ENCODE assay signal across 9 cellular contexts in the genomic region with DNA sequence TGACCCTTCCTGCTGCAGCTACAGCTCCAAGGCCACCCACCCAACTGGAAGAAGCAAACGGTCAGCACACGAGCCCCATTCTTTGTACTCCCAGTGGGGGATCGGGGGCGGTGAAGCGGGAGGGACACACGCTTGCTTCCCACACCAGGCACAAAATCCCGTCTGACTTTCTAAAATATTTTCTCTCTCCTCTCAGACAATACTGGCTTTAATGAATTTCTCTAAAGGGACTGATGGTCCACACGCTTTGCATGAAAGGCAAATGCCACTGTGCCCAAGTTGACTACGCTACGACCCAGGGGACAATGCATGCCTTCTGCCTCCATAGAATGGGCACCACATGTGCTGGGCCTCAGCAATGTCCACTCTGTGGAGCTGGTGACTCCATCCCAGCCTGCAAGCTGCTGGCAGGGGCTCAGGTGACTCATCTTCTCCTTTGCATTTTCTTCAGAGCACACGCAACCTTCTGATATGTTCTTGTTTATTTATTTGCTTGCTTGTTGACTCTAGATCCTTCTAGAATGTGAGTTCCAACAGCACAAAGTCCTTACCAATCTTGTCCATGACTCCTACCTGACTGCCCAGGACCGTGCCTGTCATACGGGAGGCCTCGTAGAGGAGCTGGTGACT. TPM values are rescaled to one million over a fixed set of nuclear protein-coding genes. Genes with fewer than 3 reads are reported as not detected.
DNase-seq lines count a peak whose midpoint lies in the region; ATAC-seq and TF ChIP-seq lines count a peak whose summit lies in the region.
"Had no signal": no experiment of that assay in that cellular context is flagged by ENCODE, and none has a peak within 500 bp of the region (broad histone marks: within the 10 kb centered on the region; RNA-seq: fewer than 3 reads in every experiment).

No MANE protein-coding gene starts in this region.

- no peak overlapping the region for H3K4me3 ChIP-seq in astrocyte of the cerebellum (ENCODE audit: low read depth, low read length)
- peak overlapping the region in 1 of 4 donors; percentile 4 for H3K4me3 ChIP-seq in tibial nerve

- H3K27ac Mint-ChIP-seq in activated CD8-positive, alpha-beta memory T cell treated with anti-CD3 and anti-CD28 coated beads, Interleukin-2, amount 10 ng/mL, durations not matched to agents 7 days and 5 days: peak overlapping the region; percentile 25

- H3K9me3 ChIP-seq in tibial nerve: no peaks in the 10 kb centered on the region

- H3K4me3 Mint-ChIP-seq in activated CD8-positive, alpha-beta memory T cell treated with anti-CD3 and anti-CD28 coated beads, Interleukin-2, amount 10 ng/mL, durations not matched to agents 7 days and 5 days: no peak overlapping the region

- in situ Hi-C loops in astrocyte of the cerebellum (cut with HindIII; ENCODE audit: low sequenced_read_pairs): no loop called here

- TF ChIP-seq POLR2A in tibial nerve (IDR thresholded peaks at IDR 0.05): no peak

- TF ChIP-seq CTCF in astrocyte of the cerebellum (IDR thresholded peaks at IDR 0.05; ENCODE audit: low read depth, low read length, missing control alignments): no peak
- TF ChIP-seq CTCF in tibial nerve (IDR thresholded peaks at IDR 0.05): no peak

- no peaks in the 10 kb centered on the region for H3K27me3 ChIP-seq in tibial nerve

- no peak for ATAC-seq in activated CD8-positive, alpha-beta memory T cell treated with anti-CD3 and anti-CD28 coated beads, Interleukin-2, amount 10 ng/mL, durations not matched to agents 7 days and 5 days
- ATAC-seq in GM19397 (IDR thresholded peaks at IDR 0.05; ENCODE audit: unreplicated experiment): no peak

- H3K36me3 ChIP-seq in tibial nerve: no peaks in the 10 kb centered on the region

- CTCF ChIA-PET in activated CD8-positive, alpha-beta memory T cell treated with anti-CD3 and anti-CD28 coated beads, Interleukin-2, amount 10 ng/mL, durations not matched to agents 7 days and 5 days (lab: Charles Lee): interaction anchor here (1.6 kb wide), 1 partner anchor 58 kb away, joined by 4 read pairs; no protein-coding TSS in a partner anchor
- CTCF ChIA-PET in HEK293T (lab: Yijun Ruan, JAX): no interaction called here

- no peaks in the 10 kb centered on the region for H3K9me3 Mint-ChIP-seq in activated CD8-positive, alpha-beta memory T cell treated with anti-CD3 and anti-CD28 coated beads, Interleukin-2, amount 10 ng/mL, durations not matched to agents 7 days and 5 days (ENCODE audit: low read depth)

- no peak for DNase-seq in activated CD8-positive, alpha-beta memory T cell treated with anti-CD3 and anti-CD28 coated beads, Interleukin-2, amount 10 ng/mL, durations not matched to agents 7 days and 5 days
- no peak for DNase-seq in activated CD8-positive, alpha-beta memory T cell treated with anti-CD3 and anti-CD28 coated beads, Interleukin-2, amount 50 U/mL, for 4 hours
- DNase-seq in astrocyte of the cerebellum (ENCODE audit: low read depth): peak; percentile 73
- DNase-seq in kidney tubule cell (ENCODE audit: low spot score): peak; percentile 28
- DNase-seq in tibial nerve (ENCODE audit: low spot score in 2 of 2): peak in 1 of 2 donors; percentile 63
- no peak for DNase-seq in stimulated activated naive CD4-positive, alpha-beta T cell (lab: John Stamatoyannopoulos, UW)
- DNase-seq in HEK293T (ENCODE audit: extremely low spot score): no peak
- DNase-seq: NCI-H1105 treated with DMSO at 0.1 percent for 48 hours had no signal

- POLR2A ChIA-PET in HEK293T (lab: Yijun Ruan, JAX): interaction anchor here (1.2 kb wide), 1 partner anchor 15 kb away, joined by 4 read pairs; a partner anchor contains a TSS

- H3K27me3 Mint-ChIP-seq in activated CD8-positive, alpha-beta memory T cell treated with anti-CD3 and anti-CD28 coated beads, Interleukin-2, amount 10 ng/mL, durations not matched to agents 7 days and 5 days: no peaks in the 10 kb centered on the region

- peaks cover 4 to 99% (median 73%) of the 10 kb centered on the region in 4 donors for H3K4me1 ChIP-seq in tibial nerve

- H3K27ac ChIP-seq in tibial nerve: peak overlapping the region; percentile 71 to 94 (median 84)

- peaks cover 42% of the 10 kb centered on the region for H3K36me3 Mint-ChIP-seq in activated CD8-positive, alpha-beta memory T cell treated with anti-CD3 and anti-CD28 coated beads, Interleukin-2, amount 10 ng/mL, durations not matched to agents 7 days and 5 days

- WGBS in tibial nerve, 2 donors: 39 to 52% methylated on average over 12 to 14 of the region's 14 CpGs

- TF ChIP-seq EP300 in tibial nerve (IDR thresholded peaks at IDR 0.05): peak in 1 of 2 donors; percentile 89

- H3K4me1 Mint-ChIP-seq in activated CD8-positive, alpha-beta memory T cell treated with anti-CD3 and anti-CD28 coated beads, Interleukin-2, amount 10 ng/mL, durations not matched to agents 7 days and 5 days: peaks cover 81% of the 10 kb centered on the region

TF ChIP-seq in HEK293T, 16 proteins besides CTCF, POLR2A, EP300 and RAD21:
- TF ChIP-seq SP1 (IDR thresholded peaks at IDR 0.05) (no peak), FOXA1 (IDR thresholded peaks at IDR 0.05) (no peak), TARDBP (IDR thresholded peaks at IDR 0.05) (no peak), FOXM1 (IDR thresholded peaks at IDR 0.05; ENCODE audit: borderline replicate concordance) (no peak), HDGF (IDR thresholded peaks at IDR 0.05; ENCODE audit: borderline replicate concordance) (no peak), FOXK2 (IDR thresholded peaks at IDR 0.05) (no peak), NFRKB (IDR thresholded peaks at IDR 0.05) (no peak), ARNT (IDR thresholded peaks at IDR 0.05) (no peak), CTBP1 (IDR thresholded peaks at IDR 0.05; ENCODE audit: borderline replicate concordance) (no peak), BHLHE40 (IDR thresholded peaks at IDR 0.05; ENCODE audit: borderline replicate concordance) (no peak), SUZ12 (IDR thresholded peaks at IDR 0.05) (no peak), L3MBTL2 (conservative IDR thresholded peaks at IDR 0.05) (no peak), ELF4 (IDR thresholded peaks at IDR 0.05) (no peak), LEF1 (IDR thresholded peaks at IDR 0.05; ENCODE audit: borderline replicate concordance) (no peak)
- TF ChIP-seq, protein P1, sequence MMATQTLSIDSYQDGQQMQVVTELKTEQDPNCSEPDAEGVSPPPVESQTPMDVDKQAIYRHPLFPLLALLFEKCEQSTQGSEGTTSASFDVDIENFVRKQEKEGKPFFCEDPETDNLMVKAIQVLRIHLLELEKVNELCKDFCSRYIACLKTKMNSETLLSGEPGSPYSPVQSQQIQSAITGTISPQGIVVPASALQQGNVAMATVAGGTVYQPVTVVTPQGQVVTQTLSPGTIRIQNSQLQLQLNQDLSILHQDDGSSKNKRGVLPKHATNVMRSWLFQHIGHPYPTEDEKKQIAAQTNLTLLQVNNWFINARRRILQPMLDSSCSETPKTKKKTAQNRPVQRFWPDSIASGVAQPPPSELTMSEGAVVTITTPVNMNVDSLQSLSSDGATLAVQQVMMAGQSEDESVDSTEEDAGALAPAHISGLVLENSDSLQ (IDR thresholded peaks at IDR 0.05): no peak
TF ChIP-seq in HEK293T: peak in this region for 0.

RNA-seq across cellular contexts. Expression of a gene that starts 15.6 kb away (rescaled TPM):
- total RNA-seq in activated CD8-positive, alpha-beta memory T cell treated with anti-CD3 and anti-CD28 coated beads, Interleukin-2, amount 10 ng/mL, durations not matched to agents 7 days and 5 days: 10 to 100 TPM; 65.8 to 81.6 TPM
- 100 to 1,000 TPM in 1 of 4 donors, 10 to 100 TPM in 3; 71.0 to 106 (median 87.5) TPM for total RNA-seq in tibial nerve

RNA-seq across cellular contexts. Expression of a gene that starts 34.0 kb away (rescaled TPM):
- total RNA-seq in activated CD8-positive, alpha-beta memory T cell treated with anti-CD3 and anti-CD28 coated beads, Interleukin-2, amount 10 ng/mL, durations not matched to agents 7 days and 5 days: 10 to 100 TPM; 36.4 to 48.5 TPM
- total RNA-seq in tibial nerve: 10 to 100 TPM; 26.4 to 44.7 (median 34.6) TPM

Comparison
In these comparisons a context has a peak if more than half of its experiments do, and no peak if none do; other contexts are left out.
1. DNase-seq: peak in astrocyte of the cerebellum (single experiment) and kidney tubule cell (single experiment); none in activated CD8-positive, alpha-beta memory T cell treated with anti-CD3 and anti-CD28 coated beads, Interleukin-2, amount 10 ng/mL, durations not matched to agents 7 days and 5 days (single experiment), activated CD8-positive, alpha-beta memory T cell treated with anti-CD3 and anti-CD28 coated beads, Interleukin-2, amount 50 U/mL, for 4 hours (single experiment), stimulated activated naive CD4-positive, alpha-beta T cell (0 of 6) and HEK293T (single experiment).